8 cellular contexts compared by ENCODE assay signal in genomic region chr9:98120476-98120875, GRCh38. TPM values are rescaled to one million over a fixed set of nuclear protein-coding genes. Genes with fewer than 3 reads are reported as not detected.
DNase-seq lines count a peak whose midpoint lies in the region; ATAC-seq and TF ChIP-seq lines count a peak whose summit lies in the region.

No MANE protein-coding gene starts in this region.

- peaks cover 42% of the 10 kb centered on the region for H3K4me1 Mint-ChIP-seq in activated CD8-positive, alpha-beta memory T cell treated with anti-CD3 and anti-CD28 coated beads, Interleukin-2, amount 10 ng/mL, durations not matched to agents 7 days and 5 days
- H3K4me1 Mint-ChIP-seq in stimulated activated naive CD8-positive, alpha-beta T cell treated with anti-CD3 and anti-CD28 coated beads, Interleukin-15, amount 100 ng/mL, for 72 hours = peaks cover 56% of the 10 kb centered on the region

- WGBS in esophagus muscularis mucosa = 75% methylated on average over 3 of the region's 3 CpGs
- WGBS in ovary, 3 donors = 74 to 75% (median 75%) methylated on average over 3 of the region's 3 CpGs

- no peak for TF ChIP-seq CTCF in RWPE2 (IDR thresholded peaks at IDR 0.05; ENCODE audit: poor library complexity, severe bottlenecking)
- no peak for TF ChIP-seq CTCF in esophagus muscularis mucosa (IDR thresholded peaks at IDR 0.05)
- TF ChIP-seq CTCF in ovary (IDR thresholded peaks at IDR 0.05) = no peak

- peaks cover 17% of the 10 kb centered on the region for H3K36me3 Mint-ChIP-seq in activated CD8-positive, alpha-beta memory T cell treated with anti-CD3 and anti-CD28 coated beads, Interleukin-2, amount 10 ng/mL, durations not matched to agents 7 days and 5 days

- no peak for ATAC-seq in activated CD8-positive, alpha-beta memory T cell treated with anti-CD3 and anti-CD28 coated beads, Interleukin-2, amount 10 ng/mL, durations not matched to agents 7 days and 5 days
- no peak for ATAC-seq in RWPE2 (ENCODE audit: low read depth)
- no peak for ATAC-seq in stimulated activated naive CD8-positive, alpha-beta T cell treated with anti-CD3 and anti-CD28 coated beads, Interleukin-15, amount 100 ng/mL, for 72 hours
- no peak for ATAC-seq in left lobe of liver

- H3K27ac ChIP-seq in RWPE2 (ENCODE audit: poor library complexity, severe bottlenecking) (no peak overlapping the region), esophagus muscularis mucosa (replicated peaks in 1 of 4) (peak overlapping the region in 3 of 4 donors; percentile 9 to 63 (median 35)), ovary (no peak overlapping the region)

- H3K27me3 ChIP-seq in RWPE2 (ENCODE audit: insufficient read depth, poor library complexity, severe bottlenecking) (no peaks in the 10 kb centered on the region), esophagus muscularis mucosa (no peaks in the 10 kb centered on the region), ovary (no peaks in the 10 kb centered on the region)

- peak overlapping the region; percentile 91 for H3K27ac Mint-ChIP-seq in activated CD8-positive, alpha-beta memory T cell treated with anti-CD3 and anti-CD28 coated beads, Interleukin-2, amount 10 ng/mL, durations not matched to agents 7 days and 5 days
- H3K27ac Mint-ChIP-seq in stimulated activated naive CD8-positive, alpha-beta T cell treated with anti-CD3 and anti-CD28 coated beads, Interleukin-15, amount 100 ng/mL, for 72 hours = peak overlapping the region in 1 of 2 donors; percentile 49

- peaks cover 18% of the 10 kb centered on the region for H3K4me1 ChIP-seq in RWPE2 (ENCODE audit: insufficient read depth, poor library complexity, severe bottlenecking)
- peaks cover 4 to 33% (median 24%) of the 10 kb centered on the region in 4 donors for H3K4me1 ChIP-seq in esophagus muscularis mucosa
- peaks cover 2% of the 10 kb centered on the region for H3K4me1 ChIP-seq in ovary (ENCODE audit: insufficient read depth)

- H3K4me3 Mint-ChIP-seq in activated CD8-positive, alpha-beta memory T cell treated with anti-CD3 and anti-CD28 coated beads, Interleukin-2, amount 10 ng/mL, durations not matched to agents 7 days and 5 days = peak overlapping the region; percentile 82
- H3K4me3 Mint-ChIP-seq in stimulated activated naive CD8-positive, alpha-beta T cell treated with anti-CD3 and anti-CD28 coated beads, Interleukin-15, amount 100 ng/mL, for 72 hours = peak overlapping the region; percentile 96 to 99

- no peak for TF ChIP-seq POLR2A in esophagus muscularis mucosa (IDR thresholded peaks at IDR 0.05; ENCODE audit: low read depth)
- TF ChIP-seq POLR2A in ovary (IDR thresholded peaks at IDR 0.05) = no peak

- H3K4me3 ChIP-seq in RWPE2 (ENCODE audit: severe bottlenecking) = no peak overlapping the region
- H3K4me3 ChIP-seq in esophagus muscularis mucosa = no peak overlapping the region
- H3K4me3 ChIP-seq in ovary = no peak overlapping the region

- H3K9me3 ChIP-seq in RWPE2 (ENCODE audit: severe bottlenecking) (no peaks in the 10 kb centered on the region), esophagus muscularis mucosa (no peaks in the 10 kb centered on the region), ovary (no peaks in the 10 kb centered on the region)

- CTCF ChIA-PET in activated CD8-positive, alpha-beta memory T cell treated with anti-CD3 and anti-CD28 coated beads, Interleukin-2, amount 10 ng/mL, durations not matched to agents 7 days and 5 days (lab: Charles Lee) = interaction anchor here (2.1 to 5.2 kb wide), 5 partner anchors 10 to 144 kb away, joined by 6 to 49 read pairs (median 19); partner anchors contain the start of genes CORO2A and TBC1D2

- H3K27me3 Mint-ChIP-seq in activated CD8-positive, alpha-beta memory T cell treated with anti-CD3 and anti-CD28 coated beads, Interleukin-2, amount 10 ng/mL, durations not matched to agents 7 days and 5 days = no peaks in the 10 kb centered on the region
- no peaks in the 10 kb centered on the region for H3K27me3 Mint-ChIP-seq in stimulated activated naive CD8-positive, alpha-beta T cell treated with anti-CD3 and anti-CD28 coated beads, Interleukin-15, amount 100 ng/mL, for 72 hours

- intact Hi-C loops in esophagus muscularis mucosa (cut with DNase I) = no loop called here
- intact Hi-C loops in ovary (cut with DNase I) = no loop called here

- no peak for DNase-seq in activated CD8-positive, alpha-beta memory T cell treated with anti-CD3 and anti-CD28 coated beads, Interleukin-2, amount 10 ng/mL, durations not matched to agents 7 days and 5 days
- no peak for DNase-seq in activated CD8-positive, alpha-beta memory T cell treated with anti-CD3 and anti-CD28 coated beads, Interleukin-2, amount 50 U/mL, for 4 hours
- DNase-seq in RWPE2 (ENCODE audit: low spot score) (peak; percentile 7), esophagus muscularis mucosa (ENCODE audit: extremely low spot score) (no peak), ovary (no peak), activated gamma-delta T cell treated with Interleukin-2 at 50 U/mL for 16 hours (no peak), left lobe of liver (ENCODE audit: low spot score) (no peak)
- DNase-seq in stimulated activated naive CD8-positive, alpha-beta T cell treated with anti-CD3 and anti-CD28 coated beads, Interleukin-15, amount 100 ng/mL, for 72 hours = no peak

- H3K36me3 ChIP-seq in RWPE2 (ENCODE audit: low read depth) (peaks cover 29% of the 10 kb centered on the region), esophagus muscularis mucosa (no peaks in the 10 kb centered on the region), ovary (no peaks in the 10 kb centered on the region)

- H3K9me3 Mint-ChIP-seq in activated CD8-positive, alpha-beta memory T cell treated with anti-CD3 and anti-CD28 coated beads, Interleukin-2, amount 10 ng/mL, durations not matched to agents 7 days and 5 days (ENCODE audit: low read depth) = no peaks in the 10 kb centered on the region
- no peaks in the 10 kb centered on the region for H3K9me3 Mint-ChIP-seq in stimulated activated naive CD8-positive, alpha-beta T cell treated with anti-CD3 and anti-CD28 coated beads, Interleukin-15, amount 100 ng/mL, for 72 hours

- TF ChIP-seq EP300 in esophagus muscularis mucosa (IDR thresholded peaks at IDR 0.05) (no peak), ovary (IDR thresholded peaks at IDR 0.05) (no peak)

RNA-seq across cellular contexts. Expression of gene TRIM14, which starts 1.5 kb away (rescaled TPM):
- total RNA-seq in activated CD8-positive, alpha-beta memory T cell treated with anti-CD3 and anti-CD28 coated beads, Interleukin-2, amount 10 ng/mL, durations not matched to agents 7 days and 5 days = 100 to 1,000 TPM in 1 of 2 experiments, 10 to 100 TPM in 1; 84.6 to 128 TPM
- 10 to 100 TPM in 2 of 4 donors, 1 to 10 TPM in 2; 6.1 to 14.9 (median 11.2) TPM for total RNA-seq in esophagus muscularis mucosa
- total RNA-seq in ovary = 10 to 100 TPM in 1 of 7 donors, 1 to 10 TPM in 6; 3.6 to 12.2 (median 5.7) TPM
- polyA plus RNA-seq in ovary = 10 to 100 TPM in 1 of 2 donors, 1 to 10 TPM in 1; 2.3 to 24.0 TPM
- 37.2 TPM for total RNA-seq in left lobe of liver

Comparison
In these comparisons a context has a peak if more than half of its experiments do, and no peak if none do; other contexts are left out.
1. H3K27ac ChIP-seq: peak in esophagus muscularis mucosa (3 of 4); none in RWPE2 (single experiment) and ovary (0 of 2).